Comparison of ENCODE assay signal across 19 cellular contexts in the genomic region with DNA sequence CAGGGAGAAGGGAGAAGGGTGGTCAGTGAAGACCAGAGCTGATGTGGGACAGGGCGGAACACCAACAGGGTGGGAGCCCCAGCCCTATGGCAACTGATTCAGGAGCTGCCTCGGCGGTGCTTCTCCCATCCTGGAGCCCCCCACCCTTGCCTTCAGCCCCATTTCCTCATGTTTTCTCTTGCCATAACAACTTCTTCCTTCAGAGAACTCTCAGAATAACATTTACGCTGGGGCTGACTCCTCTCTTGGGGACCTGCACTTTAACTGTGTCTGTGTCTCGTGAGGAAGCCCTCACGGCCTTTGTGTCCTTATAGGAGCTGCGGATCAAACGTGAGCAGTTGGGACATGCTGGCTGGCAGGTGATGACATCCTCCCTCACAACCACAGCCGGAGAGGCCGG.
"Had no signal": no experiment of that assay in that cellular context is flagged by ENCODE, and none has a peak within 500 bp of the region (broad histone marks: within the 10 kb centered on the region; RNA-seq: fewer than 3 reads in every experiment).

No MANE protein-coding gene starts in this region.

- H3K4me1 Mint-ChIP-seq: mesothelial cell of epicardium had no signal

- H3K4me3 Mint-ChIP-seq: mesothelial cell of epicardium had no signal

- H3K36me3 ChIP-seq: esophagus squamous epithelium, gastrocnemius medialis, heart right ventricle, left lung, lower lobe of right lung had no signal

- DNase-seq: dermis blood vessel endothelial cell; dorsolateral prefrontal cortex; effector CD4-positive, alpha-beta T cell; effector memory CD4-positive, alpha-beta T cell; esophagus squamous epithelium; foreskin fibroblast; foreskin melanocyte; gastrocnemius medialis; glutamatergic neuron; heart right ventricle; hippocampal formation; left cardiac atrium; left lung; left ventricle myocardium superior; lower lobe of right lung; mesenchymal stem cell; mucosa of descending colon had no signal

- H3K36me3 Mint-ChIP-seq: mesothelial cell of epicardium had no signal

- H3K27ac ChIP-seq: coronary artery, dorsolateral prefrontal cortex, esophagus squamous epithelium, gastrocnemius medialis, heart right ventricle, left lung, lower lobe of right lung had no signal

- H3K9me3 Mint-ChIP-seq: mesothelial cell of epicardium had no signal

- H3K27ac Mint-ChIP-seq: mesothelial cell of epicardium had no signal

- H3K4me3 ChIP-seq: coronary artery, dorsolateral prefrontal cortex, esophagus squamous epithelium, gastrocnemius medialis, heart right ventricle, left lung, lower lobe of right lung, mucosa of descending colon had no signal

- H3K9me3 ChIP-seq: esophagus squamous epithelium, gastrocnemius medialis, heart right ventricle, left lung, lower lobe of right lung, mucosa of descending colon had no signal
